Comparison of ENCODE assay signal across 22 cellular contexts in the genomic region with DNA sequence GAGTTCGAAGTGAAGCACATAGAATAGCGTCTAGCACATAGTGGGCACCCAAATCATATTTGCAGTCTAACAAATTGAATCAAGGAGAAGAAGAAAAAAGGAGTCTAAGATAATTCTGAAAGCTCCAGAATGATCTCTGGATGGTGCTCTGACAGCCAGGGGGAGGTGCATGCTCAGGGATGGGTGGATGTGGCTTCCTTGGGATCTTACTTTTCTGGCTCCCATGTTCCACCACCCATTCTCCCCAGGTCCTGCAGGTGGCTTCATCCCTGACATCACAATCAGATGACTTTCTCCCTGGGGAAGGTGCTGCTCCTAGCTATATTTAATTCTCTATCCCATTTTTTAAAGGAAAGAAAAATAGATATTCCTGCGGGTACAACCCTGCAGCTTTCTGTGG.
"Had no signal": no experiment of that assay in that cellular context is flagged by ENCODE, and none has a peak within 500 bp of the region (broad histone marks: within the 10 kb centered on the region; RNA-seq: fewer than 3 reads in every experiment).

No MANE protein-coding gene starts in this region.

- DNase-seq: dermis blood vessel endothelial cell; effector memory CD8-positive, alpha-beta T cell; heart left ventricle; left cardiac atrium; left lung; midbrain; naive thymus-derived CD4-positive, alpha-beta T cell; sigmoid colon; stimulated activated CD4-positive, alpha-beta T cell treated with anti-CD3 and anti-CD28 coated beads, Interleukin-2, amount 100 ng/mL, for 24 hours; stimulated activated CD4-positive, alpha-beta T cell treated with anti-CD3 and anti-CD28 coated beads, Interleukin-4, amount 100 ng/mL, for 24 hours; stimulated activated naive CD4-positive, alpha-beta T cell treated with Interleukin-2 at 50 U/mL for 16 hours; stomach; thyroid gland; trophoblast cell had no signal

- H3K27me3 ChIP-seq: heart left ventricle, hepatocyte, left lung, neural progenitor cell, right atrium auricular region, sigmoid colon, stomach, thyroid gland, vagina had no signal

- ATAC-seq: effector memory CD8-positive, alpha-beta T cell; heart left ventricle; left cardiac atrium; left lung; naive thymus-derived CD4-positive, alpha-beta T cell; stimulated activated effector memory CD8-positive, alpha-beta T cell treated with anti-CD3 and anti-CD28 coated beads, Interleukin-12 subunit alpha, Interleukin-12 subunit beta, amount 100 ng/mL, for 72 hours had no signal

- H3K4me3 ChIP-seq: coronary artery, heart left ventricle, hepatocyte, left lung, neural progenitor cell, prostate gland, right atrium auricular region, sigmoid colon, stomach, thyroid gland, vagina had no signal

- H3K9me3 ChIP-seq: heart left ventricle, left lung, prostate gland, right atrium auricular region, sigmoid colon, stomach, thyroid gland, vagina had no signal

- H3K36me3 ChIP-seq: heart left ventricle, left lung, neural progenitor cell, prostate gland, right atrium auricular region, sigmoid colon, stomach, thyroid gland, vagina had no signal

- H3K4me1 ChIP-seq: heart left ventricle, left lung, parathyroid adenoma, prostate gland, right atrium auricular region, sigmoid colon, thyroid gland, vagina had no signal
